8 cellular contexts compared by ENCODE assay signal in genomic region chr19:13905634-13906524, GRCh38. TPM values are rescaled to one million over a fixed set of nuclear protein-coding genes. Genes with fewer than 3 reads are reported as not detected.
DNase-seq lines count a peak whose midpoint lies in the region; ATAC-seq, FAIRE-seq and TF ChIP-seq lines count a peak whose summit lies in the region.

BRME1 (minus strand) TSS chr19:13906117; CDS start chr19:13904892, 1,225 bp downstream.
CC2D1A (plus strand) TSS chr19:13906201; CDS start chr19:13906442, 241 bp downstream.

- peak; percentile 89 to 95 (median 92) for DNase-seq in CD8-positive, alpha-beta memory T cell
- peak; percentile 98 for DNase-seq in HTR-8/SVneo (ENCODE audit: insufficient read length, low spot score)
- peak; percentile 87 for DNase-seq in NOMO-1 treated with dmso at 0.1 percent for 144 hours (lab: John Stamatoyannopoulos, UW; ENCODE audit: unreplicated experiment)
- peak; percentile 86 for DNase-seq in activated CD8-positive, alpha-beta memory T cell treated with anti-CD3 and anti-CD28 coated beads, Interleukin-2, amount 50 U/mL, for 24 hours (ENCODE audit: extremely low read depth)
- DNase-seq in endothelial cell (ENCODE audit: low spot score), result peak; percentile 81
- peak; percentile 90 for DNase-seq in midbrain (lab: John Stamatoyannopoulos, UW)
- DNase-seq in stimulated activated CD8-positive, alpha-beta memory T cell treated with anti-CD3 and anti-CD28 coated beads, Interleukin-15, amount 100 ng/mL, for 48 hours (ENCODE audit: low read depth in 2 of 2), result peak; percentile 94 to 96

- peak within 1 kb of the TSS; percentile 61 to 94 (median 90) for H3K27ac Mint-ChIP-seq in CD8-positive, alpha-beta memory T cell
- no peak within 1 kb of the TSS for H3K27ac Mint-ChIP-seq in endothelial cell (ENCODE audit: unreplicated experiment)

- peak within 1 kb of the TSS; percentile 84 to 90 (median 87) for H3K4me3 Mint-ChIP-seq in CD8-positive, alpha-beta memory T cell
- H3K4me3 Mint-ChIP-seq in endothelial cell (ENCODE audit: unreplicated experiment), result peak within 1 kb of the TSS; percentile 86

- POLR2A ChIA-PET in CD8-positive, alpha-beta memory T cell (lab: Charles Lee), result interaction anchor here (0.7 to 1.1 kb wide), 3 partner anchors 126 to 914 kb away, joined by 3 to 4 read pairs (median 3); partner anchors contain the start of genes ASF1B and IL27RA

- peaks cover 0 to 15% (median 1%) of the 10 kb centered on the region in 3 donors for H3K36me3 Mint-ChIP-seq in CD8-positive, alpha-beta memory T cell
- H3K36me3 Mint-ChIP-seq in endothelial cell (ENCODE audit: low read depth, unreplicated experiment), result peaks cover 4% of the 10 kb centered on the region

- peak within 1 kb of the TSS; percentile 72 for H3K27ac ChIP-seq in CD8-positive, alpha-beta memory T cell (ENCODE audit: low read depth, low read length)

- FAIRE-seq in HTR-8/SVneo (lab: Jason Lieb, UNC), result peak; percentile 89

- H3K4me1 Mint-ChIP-seq in CD8-positive, alpha-beta memory T cell, result peaks cover 11 to 27% (median 11%) of the 10 kb centered on the region in 3 donors
- H3K4me1 Mint-ChIP-seq in endothelial cell (ENCODE audit: unreplicated experiment), result no peaks in the 10 kb centered on the region

- no peaks in the 10 kb centered on the region for H3K36me3 ChIP-seq in CD8-positive, alpha-beta memory T cell (ENCODE audit: insufficient read depth, low read length)

- ATAC-seq in GM19467 (IDR thresholded peaks at IDR 0.05; ENCODE audit: unreplicated experiment), result peak; percentile 89

- H3K4me3 ChIP-seq in CD8-positive, alpha-beta memory T cell (ENCODE audit: low read length), result peak within 1 kb of the TSS; percentile 62

- CTCF ChIA-PET in CD8-positive, alpha-beta memory T cell (lab: Charles Lee), result interaction anchor here (0.7 to 1.6 kb wide), 2 partner anchors 20 to 126 kb away, joined by 3 read pairs; partner anchors contain the start of gene IL27RA

- TF ChIP-seq CTCF in endothelial cell (IDR thresholded peaks at IDR 0.05; ENCODE audit: unreplicated experiment), result no peak

- no peaks in the 10 kb centered on the region for H3K9me3 Mint-ChIP-seq in CD8-positive, alpha-beta memory T cell
- no peaks in the 10 kb centered on the region for H3K9me3 Mint-ChIP-seq in endothelial cell (ENCODE audit: unreplicated experiment)

- no peaks in the 10 kb centered on the region for H3K27me3 Mint-ChIP-seq in CD8-positive, alpha-beta memory T cell
- peaks cover 8% of the 10 kb centered on the region for H3K27me3 Mint-ChIP-seq in endothelial cell (ENCODE audit: unreplicated experiment)

- H3K4me1 ChIP-seq in CD8-positive, alpha-beta memory T cell (ENCODE audit: insufficient read depth, low read length), result peaks cover 11% of the 10 kb centered on the region

- H3K9me3 ChIP-seq in CD8-positive, alpha-beta memory T cell (ENCODE audit: low read length), result no peaks in the 10 kb centered on the region

- no peaks in the 10 kb centered on the region for H3K27me3 ChIP-seq in CD8-positive, alpha-beta memory T cell (ENCODE audit: insufficient read depth, low read length, poor library complexity, severe bottlenecking)

RNA-seq across cellular contexts. Expression of gene BRME1, which starts in this region (rescaled TPM):
- total RNA-seq in CD8-positive, alpha-beta memory T cell, result 1 to 10 TPM; 6.8 to 8.2 TPM
- 3.5 TPM for polyA plus RNA-seq in CD8-positive, alpha-beta memory T cell
- 3.4 TPM for total RNA-seq in endothelial cell (ENCODE audit: unreplicated experiment)

RNA-seq across cellular contexts. Expression of gene CC2D1A, which starts in this region (rescaled TPM):
- total RNA-seq in CD8-positive, alpha-beta memory T cell, result 10 to 100 TPM; 30.8 to 31.0 TPM
- polyA plus RNA-seq in CD8-positive, alpha-beta memory T cell, result 15.3 TPM
- total RNA-seq in endothelial cell (ENCODE audit: unreplicated experiment), result 17.1 TPM

Comparison
In these comparisons a context has a peak if more than half of its experiments do, and no peak if none do; other contexts are left out.
1. Peak in every context shown above with its lines: DNase-seq, ATAC-seq, H3K4me3 ChIP-seq and H3K27ac ChIP-seq.